18 cellular contexts compared by ENCODE assay signal in the genomic region with DNA sequence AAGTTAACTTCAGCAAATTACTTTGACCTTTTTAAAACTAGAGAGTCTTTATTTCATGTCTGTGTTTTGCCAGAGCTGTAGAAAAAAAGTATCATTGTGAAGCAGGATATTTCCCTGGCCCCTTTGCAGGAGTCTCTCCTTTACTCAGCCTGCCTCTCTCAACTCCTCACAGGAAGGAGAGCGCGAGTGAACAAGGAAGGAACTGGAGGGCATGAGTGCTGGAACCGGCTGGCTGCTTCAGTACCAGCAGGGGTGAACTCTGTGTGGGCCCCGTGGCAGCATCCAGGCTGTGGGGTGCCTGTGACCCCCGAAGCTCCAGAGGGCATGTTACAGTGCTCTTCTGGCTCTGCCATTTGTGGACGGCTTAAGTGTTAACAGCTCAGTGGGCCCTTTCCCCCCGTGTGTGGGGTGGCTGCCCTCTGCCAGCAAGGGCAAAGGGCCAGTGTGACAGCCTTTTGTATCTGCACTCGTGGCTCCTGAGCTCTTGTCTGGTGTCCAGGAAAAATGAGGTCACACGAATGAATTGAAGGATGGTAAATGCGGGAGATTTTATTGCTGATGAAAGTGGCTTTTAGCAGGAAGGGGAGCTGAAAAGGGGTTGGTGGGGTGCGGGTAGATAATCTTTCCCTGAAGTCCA.
A peak's percentile ranks its signal among the peaks of the same experiment; 100 is the strongest.
DNase-seq lines count a peak whose midpoint lies in the region; ATAC-seq and TF ChIP-seq lines count a peak whose summit lies in the region.
"Had no signal": no experiment of that assay in that cellular context is flagged by ENCODE, and none has a peak within 500 bp of the region (broad histone marks: within the 10 kb centered on the region; RNA-seq: fewer than 3 reads in every experiment).

No MANE protein-coding gene starts in this region.

- no peak overlapping the region for H3K4me3 Mint-ChIP-seq in type B pancreatic cell
- H3K4me3 Mint-ChIP-seq: CD14-positive monocyte; naive thymus-derived CD8-positive, alpha-beta T cell had no signal

- peaks cover 12% of the 10 kb centered on the region for H3K36me3 Mint-ChIP-seq in type B pancreatic cell

- H3K27me3 Mint-ChIP-seq in type B pancreatic cell = no peaks in the 10 kb centered on the region
- H3K27me3 Mint-ChIP-seq: naive thymus-derived CD8-positive, alpha-beta T cell had no signal

- no peaks in the 10 kb centered on the region for H3K9me3 Mint-ChIP-seq in type B pancreatic cell
- H3K9me3 Mint-ChIP-seq: naive thymus-derived CD8-positive, alpha-beta T cell had no signal

- DNase-seq in NCI-H2196 (lab: John Stamatoyannopoulos, UW; ENCODE audit: unreplicated experiment) (peak; percentile 14), NCI-H2196 treated with DMSO at 0.1 percent for 48 hours (lab: John Stamatoyannopoulos, UW; ENCODE audit: unreplicated experiment) (no peak), choroid plexus epithelial cell (ENCODE audit: low read depth) (peak; percentile 33), medulla oblongata (ENCODE audit: extremely low spot score) (peak; percentile 18), type B pancreatic cell (ENCODE audit: extremely low spot score, unreplicated experiment) (no peak), NCI-H69 (lab: John Stamatoyannopoulos, UW) (no peak), COR-L47 (lab: John Stamatoyannopoulos, UW) (no peak)
- DNase-seq: activated gamma-delta T cell treated with Interleukin-2 at 50 U/mL for 16 hours; esophagus squamous epithelium; left colon; naive thymus-derived CD8-positive, alpha-beta T cell; NCI-H2081 treated with DMSO at 0.1 percent for 48 hours; NCI-H774; T-helper 1 cell had no signal

- H3K4me3 ChIP-seq in choroid plexus epithelial cell (ENCODE audit: low read depth, low read length) = no peak overlapping the region
- H3K4me3 ChIP-seq: esophagus squamous epithelium, suprapubic skin had no signal

- H3K4me1 Mint-ChIP-seq in type B pancreatic cell (ENCODE audit: unreplicated experiment) = peaks cover 19% of the 10 kb centered on the region
- H3K4me1 Mint-ChIP-seq: CD14-positive monocyte; naive thymus-derived CD8-positive, alpha-beta T cell had no signal

- ATAC-seq in GM19023 (IDR thresholded peaks at IDR 0.05; ENCODE audit: unreplicated experiment) = no peak
- ATAC-seq: left colon; naive thymus-derived CD8-positive, alpha-beta T cell; sciatic nerve had no signal

- TF ChIP-seq CTCF in choroid plexus epithelial cell (conservative IDR thresholded peaks at IDR 0.05; ENCODE audit: low read depth, low read length) (no peak), type B pancreatic cell (conservative IDR thresholded peaks at IDR 0.05) (no peak)

- peak overlapping the region; percentile 26 for H3K27ac Mint-ChIP-seq in type B pancreatic cell

Comparison
In these comparisons a context has a peak if more than half of its experiments do, and no peak if none do; other contexts are left out.
1. DNase-seq: peak in NCI-H2196 (single experiment), choroid plexus epithelial cell (single experiment) and medulla oblongata (single experiment); none in NCI-H2196 treated with DMSO at 0.1 percent for 48 hours (single experiment), type B pancreatic cell (single experiment), NCI-H69 (single experiment) and COR-L47 (single experiment).